Comparison of ENCODE assay signal across 16 cellular contexts in genomic region chr21:44029460-44030087, GRCh38. TPM values are rescaled to one million over a fixed set of nuclear protein-coding genes. Genes with fewer than 3 reads are reported as not detected.
DNase-seq lines count a peak whose midpoint lies in the region; ATAC-seq and TF ChIP-seq lines count a peak whose summit lies in the region.
"Had no signal": no experiment of that assay in that cellular context is flagged by ENCODE, and none has a peak within 500 bp of the region (broad histone marks: within the 10 kb centered on the region; RNA-seq: fewer than 3 reads in every experiment).

No MANE protein-coding gene starts in this region.

- H3K9me3 Mint-ChIP-seq in stimulated activated naive B cell treated with anti-CD40 and anti-IgM and Interleukin-4, amounts not matched to agents 10 μg/mL and 1 μg/mL and 100 μg/mL, for 72 hours = no peaks in the 10 kb centered on the region

- peak; percentile 32 for DNase-seq in activated CD8-positive, alpha-beta memory T cell treated with anti-CD3 and anti-CD28 coated beads, Interleukin-2, amount 50 U/mL, for 48 hours
- no peak for DNase-seq in activated CD8-positive, alpha-beta memory T cell treated with anti-CD3 and anti-CD28 coated beads for 24 hours
- DNase-seq in T-helper 17 cell = no peak
- no peak for DNase-seq in left lobe of liver (ENCODE audit: low spot score)
- DNase-seq in stimulated activated naive B cell treated with anti-CD40 and anti-IgM and Interleukin-4, amounts not matched to agents 10 μg/mL and 1 μg/mL and 100 μg/mL, for 72 hours = no peak
- no peak for DNase-seq in DMS114 treated with DMSO at 0.1 percent for 48 hours (lab: John Stamatoyannopoulos, UW; ENCODE audit: unreplicated experiment)
- no peak for DNase-seq in esophagus muscularis mucosa (ENCODE audit: extremely low spot score)
- no peak for DNase-seq in GDM1 (lab: John Stamatoyannopoulos, UW)
- DNase-seq: 8988T, H7, MV-4-11, NCI-H1417 treated with DMSO at 0.1 percent for 48 hours, NCI-H2029, NCI-H510A, NCI-H82 had no signal

- 95% methylated on average over 6 of the region's 6 CpGs for WGBS in esophagus muscularis mucosa

- TF ChIP-seq POLR2A in esophagus muscularis mucosa (IDR thresholded peaks at IDR 0.05; ENCODE audit: low read depth) = no peak

- ATAC-seq in T-helper 17 cell (no peak), left lobe of liver (peak; percentile 45)
- ATAC-seq in stimulated activated naive B cell treated with anti-CD40 and anti-IgM and Interleukin-4, amounts not matched to agents 10 μg/mL and 1 μg/mL and 100 μg/mL, for 72 hours (replicated peaks) = no peak

- no peak overlapping the region for H3K4me3 Mint-ChIP-seq in T-helper 17 cell
- H3K4me3 Mint-ChIP-seq in stimulated activated naive B cell treated with anti-CD40 and anti-IgM and Interleukin-4, amounts not matched to agents 10 μg/mL and 1 μg/mL and 100 μg/mL, for 72 hours = no peak overlapping the region

- TF ChIP-seq EP300 in esophagus muscularis mucosa (IDR thresholded peaks at IDR 0.05) = no peak

- no peak overlapping the region for H3K27ac ChIP-seq in esophagus muscularis mucosa (replicated peaks in 1 of 4)
- H3K27ac ChIP-seq: BLaER1 treated with 17β-estradiol and CSF1 and Interleukin-3, amounts not matched to agents 10 nM and 100 nM had no signal

- intact Hi-C loops in esophagus muscularis mucosa (cut with DNase I) = no loop called here

- no peaks in the 10 kb centered on the region for H3K27me3 Mint-ChIP-seq in T-helper 17 cell
- no peaks in the 10 kb centered on the region for H3K27me3 Mint-ChIP-seq in stimulated activated naive B cell treated with anti-CD40 and anti-IgM and Interleukin-4, amounts not matched to agents 10 μg/mL and 1 μg/mL and 100 μg/mL, for 72 hours

- TF ChIP-seq CTCF in esophagus muscularis mucosa (IDR thresholded peaks at IDR 0.05) = no peak

- peaks cover 3% of the 10 kb centered on the region for H3K36me3 Mint-ChIP-seq in T-helper 17 cell (ENCODE audit: low read depth)
- H3K36me3 Mint-ChIP-seq in stimulated activated naive B cell treated with anti-CD40 and anti-IgM and Interleukin-4, amounts not matched to agents 10 μg/mL and 1 μg/mL and 100 μg/mL, for 72 hours = peaks cover 27 to 51% of the 10 kb centered on the region in 2 donors

- peaks cover 20 to 22% (median 22%) of the 10 kb centered on the region in 4 donors for H3K4me1 ChIP-seq in esophagus muscularis mucosa

- H3K4me3 ChIP-seq in esophagus muscularis mucosa = no peak overlapping the region
- H3K4me3 ChIP-seq: BLaER1 treated with 17β-estradiol and CSF1 and Interleukin-3, amounts not matched to agents 10 nM and 100 nM had no signal

- no peaks in the 10 kb centered on the region for H3K27me3 ChIP-seq in esophagus muscularis mucosa
- H3K27me3 ChIP-seq: BLaER1 treated with 17β-estradiol and CSF1 and Interleukin-3, amounts not matched to agents 10 nM and 100 nM had no signal

- peak overlapping the region; percentile 74 for H3K27ac Mint-ChIP-seq in T-helper 17 cell
- peak overlapping the region; percentile 77 for H3K27ac Mint-ChIP-seq in stimulated activated naive B cell treated with anti-CD40 and anti-IgM and Interleukin-4, amounts not matched to agents 10 μg/mL and 1 μg/mL and 100 μg/mL, for 72 hours

- peaks cover 50% of the 10 kb centered on the region for H3K4me1 Mint-ChIP-seq in T-helper 17 cell
- H3K4me1 Mint-ChIP-seq in stimulated activated naive B cell treated with anti-CD40 and anti-IgM and Interleukin-4, amounts not matched to agents 10 μg/mL and 1 μg/mL and 100 μg/mL, for 72 hours = peaks cover 32 to 60% of the 10 kb centered on the region in 2 donors

- H3K9me3 ChIP-seq in T-helper 17 cell (ENCODE audit: control insufficient read depth, low read length, poor library complexity, severe bottlenecking) (peaks cover 4% of the 10 kb centered on the region), esophagus muscularis mucosa (no peaks in the 10 kb centered on the region)

- H3K36me3 ChIP-seq in esophagus muscularis mucosa = peaks cover 14 to 24% (median 20%) of the 10 kb centered on the region in 4 donors

RNA-seq across cellular contexts. Expression of gene TRAPPC10, which starts 17.5 kb away (rescaled TPM):
- 100 to 1,000 TPM; 107 to 122 TPM for total RNA-seq in T-helper 17 cell
- 21.2 TPM for total RNA-seq in left lobe of liver
- total RNA-seq in esophagus muscularis mucosa = 10 to 100 TPM; 14.5 to 35.2 (median 20.5) TPM
